18 cellular contexts compared by ENCODE assay signal in genomic region chr14:96103560-96104460, GRCh38.
DNase-seq lines count a peak whose midpoint lies in the region; ATAC-seq and TF ChIP-seq lines count a peak whose summit lies in the region.
"Had no signal": no experiment of that assay in that cellular context is flagged by ENCODE, and none has a peak within 500 bp of the region (broad histone marks: within the 10 kb centered on the region; RNA-seq: fewer than 3 reads in every experiment).

No MANE protein-coding gene starts in this region.

- TF ChIP-seq EP300 in SK-N-SH (IDR thresholded peaks at IDR 0.05; ENCODE audit: borderline replicate concordance in 1 of 2, low read depth in 1 of 2, low read length in 1 of 2) = peak in 1 of 2 experiments; percentile 82; a peak in 2 of 4 replicates

- H3K27ac ChIP-seq in SK-N-SH (ENCODE audit: low read depth in 2 of 2, low read length in 1 of 2) (peak overlapping the region in 1 of 2 experiments; percentile 43; a peak in 2 of 4 replicates), breast epithelium (peak overlapping the region; percentile 77 to 83), muscle layer of colon (ENCODE audit: low read depth, low read length) (peak overlapping the region; percentile 67), uterus (peak overlapping the region; percentile 50 to 58), Karpas-422 (ENCODE audit: low read length) (no peak overlapping the region)
- H3K27ac ChIP-seq: 22Rv1, VCaP had no signal

- H3K9me2 ChIP-seq in SK-N-SH (no peaks in the 10 kb centered on the region), Karpas-422 (replicated peaks; ENCODE audit: insufficient read depth, low read length) (no peaks in the 10 kb centered on the region)

- POLR2A ChIA-PET in SK-N-SH (lab: Yijun Ruan, JAX) = interaction anchor here (1.2 kb wide), 1 partner anchor 16 kb away, joined by 7 read pairs; no protein-coding TSS in a partner anchor

- intact Hi-C loops in breast epithelium (cut with DNase I; ENCODE audit: low total_unique reads) (loop anchor here (10.0 kb wide), 1 partner anchor 171 kb away; no protein-coding TSS in a partner anchor), uterus (cut with DNase I; ENCODE audit: low total_unique reads) (no loop called here)

- H3K9ac ChIP-seq in SK-N-SH (no peak overlapping the region), muscle layer of colon (ENCODE audit: low read length) (peak overlapping the region; percentile 31), Karpas-422 (ENCODE audit: low read length) (no peak overlapping the region)

- H3K36me3 ChIP-seq in SK-N-SH (replicated peaks in 1 of 2; ENCODE audit: control insufficient read depth in 1 of 2, insufficient read depth in 2 of 2, low read length in 1 of 2) = no peaks in the 10 kb centered on the region
- no peaks in the 10 kb centered on the region for H3K36me3 ChIP-seq in breast epithelium
- H3K36me3 ChIP-seq in muscle layer of colon (ENCODE audit: insufficient read depth, low read length) = no peaks in the 10 kb centered on the region
- no peaks in the 10 kb centered on the region for H3K36me3 ChIP-seq in uterus
- H3K36me3 ChIP-seq in Karpas-422 (ENCODE audit: insufficient read depth, low read length) = no peaks in the 10 kb centered on the region

- TF ChIP-seq RAD21 in SK-N-SH (IDR thresholded peaks at IDR 0.05; ENCODE audit: low read length) = no peak

- no peak for ATAC-seq in SK-N-SH treated with all-trans-retinoic acid at 6 μM for 48 hours
- ATAC-seq: activated CD8-positive, alpha-beta T cell treated with anti-CD3 and anti-CD28 coated beads for 36 hours had no signal

- no peak overlapping the region for H3K4me3 ChIP-seq in SK-N-SH (ENCODE audit: low read depth in 2 of 2, low read length in 1 of 2)
- no peak overlapping the region for H3K4me3 ChIP-seq in breast epithelium
- no peak overlapping the region for H3K4me3 ChIP-seq in muscle layer of colon (ENCODE audit: low read depth in 1 of 2, low read length in 2 of 2)
- no peak overlapping the region for H3K4me3 ChIP-seq in uterus
- no peak overlapping the region for H3K4me3 ChIP-seq in Karpas-422 (ENCODE audit: low read length)

- TF ChIP-seq CTCF in SK-N-SH (IDR thresholded peaks at IDR 0.05) = no peak
- TF ChIP-seq CTCF in breast epithelium (IDR thresholded peaks at IDR 0.05) = no peak
- TF ChIP-seq CTCF in uterus (IDR thresholded peaks at IDR 0.05) = no peak

- peaks cover 0 to 30% of the 10 kb centered on the region in 2 experiments; a peak in 1 of 4 replicates for H3K4me1 ChIP-seq in SK-N-SH (ENCODE audit: control insufficient read depth in 1 of 2, insufficient read depth in 2 of 2, low read depth in 1 of 2, low read length in 1 of 2)
- H3K4me1 ChIP-seq in breast epithelium = peaks cover 0 to 2% of the 10 kb centered on the region in 2 donors
- H3K4me1 ChIP-seq in muscle layer of colon (ENCODE audit: insufficient read depth, low read length) = peaks cover 35% of the 10 kb centered on the region
- H3K4me1 ChIP-seq in uterus = no peaks in the 10 kb centered on the region
- peaks cover 23% of the 10 kb centered on the region for H3K4me1 ChIP-seq in Karpas-422 (ENCODE audit: low read length)

- no peak overlapping the region for H2AFZ ChIP-seq in SK-N-SH (ENCODE audit: low read depth)
- no peak overlapping the region for H2AFZ ChIP-seq in Karpas-422 (ENCODE audit: low read length)

- peak; percentile 59 for DNase-seq in SK-N-SH
- DNase-seq in breast epithelium (ENCODE audit: low spot score in 2 of 2) = no peak
- no peak for DNase-seq in uterus
- DNase-seq in NCI-H82 treated with DMSO at 0.1 percent for 48 hours (lab: John Stamatoyannopoulos, UW; ENCODE audit: unreplicated experiment) = no peak
- no peak for DNase-seq in Karpas-422
- no peak for DNase-seq in SK-N-DZ (ENCODE audit: low spot score)
- DNase-seq: activated CD8-positive, alpha-beta T cell treated with anti-CD3 and anti-CD28 coated beads for 36 hours; CD4-positive, CD25-positive, alpha-beta regulatory T cell; DMS79 treated with DMSO at 0.1 percent for 48 hours; head of caudate nucleus; naive B cell; NCI-H1105; OCI-M1; substantia nigra had no signal

- H3K79me2 ChIP-seq in SK-N-SH (ENCODE audit: insufficient read depth) = no peaks in the 10 kb centered on the region
- no peaks in the 10 kb centered on the region for H3K79me2 ChIP-seq in Karpas-422 (ENCODE audit: low read length)

- 84% methylated on average over 6 of the region's 6 CpGs for WGBS in SK-N-SH (ENCODE audit: low lambda C conversion rate)

- H3K27me3 ChIP-seq in SK-N-SH (ENCODE audit: insufficient read depth) (no peaks in the 10 kb centered on the region), breast epithelium (peaks cover 0 to 4% of the 10 kb centered on the region in 2 donors), muscle layer of colon (ENCODE audit: control insufficient read depth in 1 of 2, insufficient read depth in 2 of 2, low read length in 2 of 2) (no peaks in the 10 kb centered on the region), uterus (no peaks in the 10 kb centered on the region), Karpas-422 (ENCODE audit: low read length) (no peaks in the 10 kb centered on the region)

- no peaks in the 10 kb centered on the region for H3F3A ChIP-seq in SK-N-SH (replicated peaks; ENCODE audit: insufficient read depth)

- CTCF ChIA-PET in SK-N-SH (lab: Yijun Ruan, JAX) = interaction anchor here (1.1 to 37.1 kb wide), 4 partner anchors 100 to 193 kb away, joined by 3 to 920 read pairs (median 254); no protein-coding TSS in a partner anchor

- H3K9me3 ChIP-seq in SK-N-SH (no peaks in the 10 kb centered on the region), breast epithelium (no peaks in the 10 kb centered on the region), muscle layer of colon (ENCODE audit: low read length) (no peaks in the 10 kb centered on the region), uterus (no peaks in the 10 kb centered on the region), Karpas-422 (ENCODE audit: low read length) (no peaks in the 10 kb centered on the region)

- H4K20me1 ChIP-seq in SK-N-SH (ENCODE audit: insufficient read depth) = no peaks in the 10 kb centered on the region
- H4K20me1 ChIP-seq in Karpas-422 (ENCODE audit: insufficient read depth, low read depth, low read length) = no peaks in the 10 kb centered on the region

- TF ChIP-seq POLR2A in breast epithelium (IDR thresholded peaks at IDR 0.05) = no peak
- TF ChIP-seq POLR2A in uterus (IDR thresholded peaks at IDR 0.05) = no peak

- no peak overlapping the region for H3K4me2 ChIP-seq in SK-N-SH
- H3K4me2 ChIP-seq in Karpas-422 (ENCODE audit: low read depth, low read length, poor library complexity, severe bottlenecking) = no peak overlapping the region

TF ChIP-seq in SK-N-SH, 30 proteins besides CTCF, POLR2A, EP300 and RAD21 (continues in another document):
- TF ChIP-seq GATA2 (CRISPR knock-in tag; IDR thresholded peaks at IDR 0.05) (peak; percentile 54), CHD2 (IDR thresholded peaks at IDR 0.05; ENCODE audit: low read length, partially characterized antibody) (peak; percentile 25), RCOR1 (IDR thresholded peaks at IDR 0.05; ENCODE audit: low read length) (0 out of 2 replicates have a peak, but pooled peaks have one; percentile 17)

TF ChIP-seq in SK-N-SH treated with all-trans-retinoic acid at 6 μM for 48 hours, 23 proteins besides CTCF, POLR2A, EP300 and RAD21 (continues in another document):
- TF ChIP-seq SNAI2 (CRISPR knock-in tag; IDR thresholded peaks at IDR 0.05) (no peak), TOX (CRISPR knock-in tag; IDR thresholded peaks at IDR 0.05; ENCODE audit: borderline replicate concordance) (no peak), ZC3H10 (CRISPR knock-in tag; IDR thresholded peaks at IDR 0.05) (no peak), ESRRG (CRISPR knock-in tag; IDR thresholded peaks at IDR 0.05) (no peak), CSDC2 (CRISPR knock-in tag; IDR thresholded peaks at IDR 0.05) (no peak), RARB (CRISPR knock-in tag; IDR thresholded peaks at IDR 0.05) (no peak), CREB5 (CRISPR knock-in tag; IDR thresholded peaks at IDR 0.05; ENCODE audit: low read depth) (no peak), PPARA (CRISPR knock-in tag; IDR thresholded peaks at IDR 0.05; ENCODE audit: borderline replicate concordance) (no peak), ZNF8 (CRISPR knock-in tag; IDR thresholded peaks at IDR 0.05) (no peak), GLIS3 (CRISPR knock-in tag; IDR thresholded peaks at IDR 0.05) (no peak), ZFP30 (CRISPR knock-in tag; IDR thresholded peaks at IDR 0.05) (no peak), ZNF565 (CRISPR knock-in tag; conservative IDR thresholded peaks at IDR 0.05; ENCODE audit: low read depth) (no peak)
- TF ChIP-seq, protein P1, sequence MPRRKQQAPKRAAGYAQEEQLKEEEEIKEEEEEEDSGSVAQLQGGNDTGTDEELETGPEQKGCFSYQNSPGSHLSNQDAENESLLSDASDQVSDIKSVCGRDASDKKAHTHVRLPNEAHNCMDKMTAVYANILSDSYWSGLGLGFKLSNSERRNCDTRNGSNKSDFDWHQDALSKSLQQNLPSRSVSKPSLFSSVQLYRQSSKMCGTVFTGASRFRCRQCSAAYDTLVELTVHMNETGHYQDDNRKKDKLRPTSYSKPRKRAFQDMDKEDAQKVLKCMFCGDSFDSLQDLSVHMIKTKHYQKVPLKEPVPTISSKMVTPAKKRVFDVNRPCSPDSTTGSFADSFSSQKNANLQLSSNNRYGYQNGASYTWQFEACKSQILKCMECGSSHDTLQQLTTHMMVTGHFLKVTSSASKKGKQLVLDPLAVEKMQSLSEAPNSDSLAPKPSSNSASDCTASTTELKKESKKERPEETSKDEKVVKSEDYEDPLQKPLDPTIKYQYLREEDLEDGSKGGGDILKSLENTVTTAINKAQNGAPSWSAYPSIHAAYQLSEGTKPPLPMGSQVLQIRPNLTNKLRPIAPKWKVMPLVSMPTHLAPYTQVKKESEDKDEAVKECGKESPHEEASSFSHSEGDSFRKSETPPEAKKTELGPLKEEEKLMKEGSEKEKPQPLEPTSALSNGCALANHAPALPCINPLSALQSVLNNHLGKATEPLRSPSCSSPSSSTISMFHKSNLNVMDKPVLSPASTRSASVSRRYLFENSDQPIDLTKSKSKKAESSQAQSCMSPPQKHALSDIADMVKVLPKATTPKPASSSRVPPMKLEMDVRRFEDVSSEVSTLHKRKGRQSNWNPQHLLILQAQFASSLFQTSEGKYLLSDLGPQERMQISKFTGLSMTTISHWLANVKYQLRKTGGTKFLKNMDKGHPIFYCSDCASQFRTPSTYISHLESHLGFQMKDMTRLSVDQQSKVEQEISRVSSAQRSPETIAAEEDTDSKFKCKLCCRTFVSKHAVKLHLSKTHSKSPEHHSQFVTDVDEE (CRISPR knock-in tag; IDR thresholded peaks at IDR 0.05) = no peak
